Comparison of ENCODE assay signal across 11 cellular contexts in genomic region chr2:190838492-190838910, GRCh38. TPM values are rescaled to one million over a fixed set of nuclear protein-coding genes. Genes with fewer than 3 reads are reported as not detected.
DNase-seq lines count a peak whose midpoint lies in the region; ATAC-seq, FAIRE-seq and TF ChIP-seq lines count a peak whose summit lies in the region.
"Had no signal": no experiment of that assay in that cellular context is flagged by ENCODE, and none has a peak within 500 bp of the region (broad histone marks: within the 10 kb centered on the region; RNA-seq: fewer than 3 reads in every experiment).

No MANE protein-coding gene starts in this region.

- dilution Hi-C loops in keratinocyte (cut with MboI; ENCODE audit: extremely low pct_ligation_motif_present, low sequenced_read_pairs): no loop called here

- TF ChIP-seq CTCF in keratinocyte (optimal IDR thresholded peaks at IDR 0.05 in 1 of 3, IDR thresholded peaks at IDR 0.05 in 1 of 3, conservative IDR thresholded peaks at IDR 0.05 in 1 of 3; ENCODE audit: extremely low read depth in 1 of 3, insufficient read depth in 2 of 3, low read length in 3 of 3): no peak
- TF ChIP-seq CTCF in vagina (IDR thresholded peaks at IDR 0.05): no peak

- H3K9ac ChIP-seq in keratinocyte (ENCODE audit: control insufficient read depth, extremely low read depth, insufficient read depth, low read length): peak overlapping the region; percentile 48

- DNase-seq in COLO829 (ENCODE audit: low spot score) (peak; percentile 38), HS-27A (ENCODE audit: low read depth) (peak; percentile 80), keratinocyte (ENCODE audit: low read depth, low spot score) (peak; percentile 81), NK-92 (lab: John Stamatoyannopoulos, UW; ENCODE audit: unreplicated experiment) (no peak), vagina (ENCODE audit: extremely low spot score in 2 of 2) (no peak)
- no peak for DNase-seq in activated T-helper 2 cell treated with anti-CD3 and anti-CD28 coated beads, Interferon-gamma antibody, Interleukin-2, Interleukin-4, amounts not matched to agents 10 μg/mL and 5 μg/mL and 100 μg/mL, durations not matched to agents 14 hours and 24 hours and 36 hours (ENCODE audit: low spot score)
- DNase-seq: activated CD4-positive, CD25-positive, alpha-beta regulatory T cell treated with anti-CD3 and anti-CD28 coated beads, Interleukin-2, amount 50 U/mL, for 72 hours; DMS53; head of caudate nucleus had no signal

- H3K9me3 Mint-ChIP-seq in activated T-helper 2 cell treated with anti-CD3 and anti-CD28 coated beads, Interferon-gamma antibody, Interleukin-2, Interleukin-4, amounts not matched to agents 10 μg/mL and 5 μg/mL and 100 μg/mL, durations not matched to agents 14 hours and 24 hours and 36 hours: no peaks in the 10 kb centered on the region

- peak overlapping the region; percentile 33 for H3K27ac Mint-ChIP-seq in activated T-helper 2 cell treated with anti-CD3 and anti-CD28 coated beads, Interferon-gamma antibody, Interleukin-2, Interleukin-4, amounts not matched to agents 10 μg/mL and 5 μg/mL and 100 μg/mL, durations not matched to agents 14 hours and 24 hours and 36 hours

- no peak overlapping the region for H2AFZ ChIP-seq in keratinocyte (ENCODE audit: control insufficient read depth, low read length)

- no peaks in the 10 kb centered on the region for H3K36me3 Mint-ChIP-seq in activated T-helper 2 cell treated with anti-CD3 and anti-CD28 coated beads, Interferon-gamma antibody, Interleukin-2, Interleukin-4, amounts not matched to agents 10 μg/mL and 5 μg/mL and 100 μg/mL, durations not matched to agents 14 hours and 24 hours and 36 hours (ENCODE audit: low read depth)

- H3K27me3 Mint-ChIP-seq in activated T-helper 2 cell treated with anti-CD3 and anti-CD28 coated beads, Interferon-gamma antibody, Interleukin-2, Interleukin-4, amounts not matched to agents 10 μg/mL and 5 μg/mL and 100 μg/mL, durations not matched to agents 14 hours and 24 hours and 36 hours (ENCODE audit: low read depth): peaks cover 17% of the 10 kb centered on the region

- no peaks in the 10 kb centered on the region for H3K79me2 ChIP-seq in keratinocyte (ENCODE audit: control insufficient read depth, insufficient read depth, low read length)

- no peaks in the 10 kb centered on the region for H3K9me1 ChIP-seq in keratinocyte (ENCODE audit: control insufficient read depth, extremely low read depth, insufficient read depth, low read length)

- H3K4me1 Mint-ChIP-seq in activated T-helper 2 cell treated with anti-CD3 and anti-CD28 coated beads, Interferon-gamma antibody, Interleukin-2, Interleukin-4, amounts not matched to agents 10 μg/mL and 5 μg/mL and 100 μg/mL, durations not matched to agents 14 hours and 24 hours and 36 hours (ENCODE audit: low read depth): peaks cover 43% of the 10 kb centered on the region

- intact Hi-C loops in activated T-helper 2 cell treated with anti-CD3 and anti-CD28 coated beads, Interferon-gamma antibody, Interleukin-2, Interleukin-4, amounts not matched to agents 10 μg/mL and 5 μg/mL and 100 μg/mL, durations not matched to agents 14 hours and 24 hours and 36 hours (cut with micrococcal nuclease): no loop called here
- intact Hi-C loops in vagina (cut with DNase I): no loop called here

- H3K4me3 ChIP-seq in keratinocyte (ENCODE audit: control insufficient read depth in 2 of 3, extremely low read depth in 1 of 3, insufficient read depth in 2 of 3, low read depth in 1 of 3, low read length in 3 of 3) (peak overlapping the region in 1 of 3 experiments; percentile 2), vagina (no peak overlapping the region)

- ATAC-seq in GM18517 (IDR thresholded peaks at IDR 0.05; ENCODE audit: unreplicated experiment) (no peak), GM18511 (IDR thresholded peaks at IDR 0.05; ENCODE audit: unreplicated experiment) (no peak)

- no peaks in the 10 kb centered on the region for H3K27me3 ChIP-seq in keratinocyte (ENCODE audit: control insufficient read depth, extremely low read depth, insufficient read depth, low read length)
- no peaks in the 10 kb centered on the region for H3K27me3 ChIP-seq in vagina

- peak overlapping the region; percentile 57 for H3K4me2 ChIP-seq in keratinocyte (ENCODE audit: control insufficient read depth, extremely low read depth, insufficient read depth, low read depth, low read length)

- no peaks in the 10 kb centered on the region for H3K36me3 ChIP-seq in keratinocyte (ENCODE audit: control insufficient read depth in 2 of 2, extremely low read depth in 1 of 2, insufficient read depth in 2 of 2, low read length in 2 of 2)
- H3K36me3 ChIP-seq in vagina: no peaks in the 10 kb centered on the region

- H3K4me1 ChIP-seq in keratinocyte (ENCODE audit: control insufficient read depth, extremely low read depth, insufficient read depth, low read length): peaks cover 51% of the 10 kb centered on the region
- H3K4me1 ChIP-seq in vagina: no peaks in the 10 kb centered on the region

- H3K27ac ChIP-seq in keratinocyte (ENCODE audit: control insufficient read depth, insufficient read depth, low read length) (peak overlapping the region; percentile 73), vagina (no peak overlapping the region)

- FAIRE-seq in keratinocyte (lab: Jason Lieb, UNC): peak; percentile 88

- H3K4me3 Mint-ChIP-seq in activated T-helper 2 cell treated with anti-CD3 and anti-CD28 coated beads, Interferon-gamma antibody, Interleukin-2, Interleukin-4, amounts not matched to agents 10 μg/mL and 5 μg/mL and 100 μg/mL, durations not matched to agents 14 hours and 24 hours and 36 hours (ENCODE audit: low read depth): no peak overlapping the region

- no peak for TF ChIP-seq POLR2A in vagina (IDR thresholded peaks at IDR 0.05)

- no peaks in the 10 kb centered on the region for H4K20me1 ChIP-seq in keratinocyte (ENCODE audit: control insufficient read depth, extremely low read depth, insufficient read depth, low read length)

- no peaks in the 10 kb centered on the region for H3K9me3 ChIP-seq in keratinocyte (ENCODE audit: control insufficient read depth, low read depth, low read length)
- no peaks in the 10 kb centered on the region for H3K9me3 ChIP-seq in vagina

RNA-seq across cellular contexts. Expression of gene GLS, which starts 42.1 kb away (rescaled TPM):
- total RNA-seq in activated T-helper 2 cell treated with anti-CD3 and anti-CD28 coated beads, Interferon-gamma antibody, Interleukin-2, Interleukin-4, amounts not matched to agents 10 μg/mL and 5 μg/mL and 100 μg/mL, durations not matched to agents 14 hours and 24 hours and 36 hours: 195 and 201 TPM in 2 replicates
- polyA plus RNA-seq in keratinocyte: 70.9 to 130 TPM (median 98.4 TPM) in 3 replicates
- polyA plus RNA-seq in keratinocyte (2011; ENCODE audit: low read depth): 73.4 TPM
- 35.9 and 65.0 TPM in 2 replicates for polyA plus RNA-seq in keratinocyte (2011; cell fraction: cytosol; rRNA removed)
- polyA plus RNA-seq in keratinocyte (2011; cell fraction: nucleus; rRNA removed): 125 and 208 TPM in 2 replicates
- 84.0 and 86.3 TPM in 2 replicates for polyA plus RNA-seq in keratinocyte (2012; ENCODE audit: low replicate concordance)
- 54.3 to 225 TPM (median 97.0 TPM) in 3 replicates for polyA minus RNA-seq in keratinocyte
- polyA minus RNA-seq in keratinocyte (2011; cell fraction: cytosol; rRNA and poly(A)+ RNA removed): 85.0 TPM
- 243 and 504 TPM in 2 replicates for polyA minus RNA-seq in keratinocyte (2011; cell fraction: nucleus; rRNA and poly(A)+ RNA removed)
- total RNA-seq in vagina: 88.9 TPM

Comparison
In these comparisons a context has a peak if more than half of its experiments do, and no peak if none do; other contexts are left out.
1. DNase-seq: peak in COLO829 (single experiment), HS-27A (single experiment) and keratinocyte (single experiment); none in activated T-helper 2 cell treated with anti-CD3 and anti-CD28 coated beads, Interferon-gamma antibody, Interleukin-2, Interleukin-4, amounts not matched to agents 10 μg/mL and 5 μg/mL and 100 μg/mL, durations not matched to agents 14 hours and 24 hours and 36 hours (single experiment), NK-92 (single experiment) and vagina (0 of 2).